Comparison of ENCODE assay signal across 19 cellular contexts in genomic region chr7:142507799-142508198, GRCh38.
DNase-seq lines count a peak whose midpoint lies in the region; ATAC-seq lines count a peak whose summit lies in the region.
"Had no signal": no experiment of that assay in that cellular context is flagged by ENCODE, and none has a peak within 500 bp of the region (broad histone marks: within the 10 kb centered on the region; RNA-seq: fewer than 3 reads in every experiment).

No MANE protein-coding gene starts in this region.

- H3K27me3 Mint-ChIP-seq in CD4-positive, alpha-beta memory T cell: no peaks in the 10 kb centered on the region
- H3K27me3 Mint-ChIP-seq in activated CD8-positive, alpha-beta T cell treated with anti-CD3 and anti-CD28 coated beads, Interleukin-2, amount 10 ng/mL, durations not matched to agents 7 days and 5 days (ENCODE audit: low read depth): peaks cover 8% of the 10 kb centered on the region
- peaks cover 28% of the 10 kb centered on the region for H3K27me3 Mint-ChIP-seq in stimulated activated memory B cell treated with anti-CD40 and anti-IgM and Interleukin-4, amounts not matched to agents 10 μg/mL and 1 μg/mL and 100 μg/mL, for 72 hours

- H3K4me3 Mint-ChIP-seq in CD4-positive, alpha-beta memory T cell: peak overlapping the region in 2 of 8 donors; percentile 51 to 59
- no peak overlapping the region for H3K4me3 Mint-ChIP-seq in activated CD8-positive, alpha-beta T cell treated with anti-CD3 and anti-CD28 coated beads, Interleukin-2, amount 10 ng/mL, durations not matched to agents 7 days and 5 days
- no peak overlapping the region for H3K4me3 Mint-ChIP-seq in stimulated activated memory B cell treated with anti-CD40 and anti-IgM and Interleukin-4, amounts not matched to agents 10 μg/mL and 1 μg/mL and 100 μg/mL, for 72 hours
- H3K4me3 Mint-ChIP-seq: effector memory CD8-positive, alpha-beta T cell; natural killer cell treated with Interleukin-12 subunit alpha and Interleukin-12 subunit beta and Interleukin-15 and Interleukin-18, amount 100 ng/mL, for 72 hours had no signal

- peaks cover 24% of the 10 kb centered on the region for H3K4me1 ChIP-seq in BLaER1
- H3K4me1 ChIP-seq in CD4-positive, alpha-beta memory T cell (ENCODE audit: insufficient read depth, low read length): peaks cover 31% of the 10 kb centered on the region
- H3K4me1 ChIP-seq in mucosa of rectum (ENCODE audit: control insufficient read depth in 2 of 2, insufficient read depth in 2 of 2, low read length in 2 of 2): peaks cover 19 to 27% of the 10 kb centered on the region in 2 donors
- H3K4me1 ChIP-seq: esophagus squamous epithelium, tibial nerve had no signal

- H3K27me3 ChIP-seq in BLaER1: no peaks in the 10 kb centered on the region
- no peaks in the 10 kb centered on the region for H3K27me3 ChIP-seq in CD4-positive, alpha-beta memory T cell (ENCODE audit: insufficient read depth, low read length)
- no peaks in the 10 kb centered on the region for H3K27me3 ChIP-seq in mucosa of rectum (ENCODE audit: control insufficient read depth in 2 of 2, insufficient read depth in 2 of 2, low read length in 2 of 2)
- H3K27me3 ChIP-seq: tibial nerve had no signal

- no peak overlapping the region for H3K27ac ChIP-seq in BLaER1
- no peak overlapping the region for H3K27ac ChIP-seq in CD4-positive, alpha-beta memory T cell (ENCODE audit: low read depth, low read length)
- H3K27ac ChIP-seq in mucosa of rectum (ENCODE audit: low read depth in 2 of 2, low read length in 2 of 2): peak overlapping the region; percentile 96
- H3K27ac ChIP-seq: esophagus squamous epithelium, tibial nerve had no signal

- ATAC-seq in activated CD8-positive, alpha-beta T cell treated with anti-CD3 and anti-CD28 coated beads, Interleukin-2, amount 10 ng/mL, durations not matched to agents 7 days and 5 days: peak; percentile 15
- no peak for ATAC-seq in HG02840 (IDR thresholded peaks at IDR 0.05; ENCODE audit: low FRiP score, unreplicated experiment)
- ATAC-seq in HG03469 (IDR thresholded peaks at IDR 0.05; ENCODE audit: unreplicated experiment): no peak
- ATAC-seq in stimulated activated memory B cell treated with anti-CD40 and anti-IgM and Interleukin-4, amounts not matched to agents 10 μg/mL and 1 μg/mL and 100 μg/mL, for 72 hours: no peak
- ATAC-seq: effector memory CD8-positive, alpha-beta T cell; HepG2; sciatic nerve had no signal

- DNase-seq in CD4-positive, alpha-beta memory T cell: no peak
- no peak for DNase-seq in activated CD8-positive, alpha-beta T cell treated with anti-CD3 and anti-CD28 coated beads, Interleukin-2, amount 10 ng/mL, durations not matched to agents 7 days and 5 days
- DNase-seq in DMS53 treated with DMSO at 0.1 percent for 48 hours (lab: John Stamatoyannopoulos, UW; ENCODE audit: unreplicated experiment): no peak
- DNase-seq: activated CD4-positive, alpha-beta T cell treated with anti-CD3 and anti-CD28 coated beads for 1 hour; activated effector memory CD4-positive, alpha-beta T cell treated with anti-CD3 and anti-CD28 coated beads, Interleukin-2, amount 50 U/mL, for 16 hours; effector memory CD8-positive, alpha-beta T cell; esophagus squamous epithelium; mesenchymal stem cell; NCI-H1417 treated with DMSO at 0.1 percent for 48 hours; NCI-H526 had no signal

- H3K9me3 ChIP-seq in BLaER1: no peaks in the 10 kb centered on the region
- no peaks in the 10 kb centered on the region for H3K9me3 ChIP-seq in CD4-positive, alpha-beta memory T cell (ENCODE audit: control insufficient read depth in 1 of 2, low read length in 2 of 2)
- H3K9me3 ChIP-seq in mucosa of rectum (ENCODE audit: control insufficient read depth in 2 of 2, low read length in 2 of 2): no peaks in the 10 kb centered on the region
- H3K9me3 ChIP-seq: esophagus squamous epithelium, tibial nerve had no signal

- peak overlapping the region; percentile 43 for H3K4me2 ChIP-seq in BLaER1

- H3K9ac ChIP-seq in BLaER1 (no peak overlapping the region), mucosa of rectum (ENCODE audit: low read depth in 1 of 2, low read length in 2 of 2) (peak overlapping the region; percentile 20 to 60)

- H3K36me3 Mint-ChIP-seq in CD4-positive, alpha-beta memory T cell: no peaks in the 10 kb centered on the region
- H3K36me3 Mint-ChIP-seq in activated CD8-positive, alpha-beta T cell treated with anti-CD3 and anti-CD28 coated beads, Interleukin-2, amount 10 ng/mL, durations not matched to agents 7 days and 5 days (ENCODE audit: low read depth): no peaks in the 10 kb centered on the region
- no peaks in the 10 kb centered on the region for H3K36me3 Mint-ChIP-seq in stimulated activated memory B cell treated with anti-CD40 and anti-IgM and Interleukin-4, amounts not matched to agents 10 μg/mL and 1 μg/mL and 100 μg/mL, for 72 hours
- H3K36me3 Mint-ChIP-seq: natural killer cell treated with Interleukin-12 subunit alpha and Interleukin-12 subunit beta and Interleukin-15 and Interleukin-18, amount 100 ng/mL, for 72 hours had no signal

- no peak overlapping the region for H3K4me3 ChIP-seq in BLaER1
- no peak overlapping the region for H3K4me3 ChIP-seq in CD4-positive, alpha-beta memory T cell (ENCODE audit: low read length in 2 of 2)
- H3K4me3 ChIP-seq in mucosa of rectum (ENCODE audit: low read length in 2 of 2): peak overlapping the region; percentile 17 to 43
- H3K4me3 ChIP-seq: esophagus squamous epithelium, tibial nerve had no signal

- CTCF ChIA-PET in CD4-positive, alpha-beta memory T cell (lab: Charles Lee; ENCODE audit: partially characterized antibody): interaction anchor here (0.7 to 1.1 kb wide), 4 partner anchors 10 to 16 kb away, joined by 3 to 4 read pairs (median 4); no protein-coding TSS in a partner anchor
- CTCF ChIA-PET in activated CD8-positive, alpha-beta T cell treated with anti-CD3 and anti-CD28 coated beads, Interleukin-2, amount 10 ng/mL, durations not matched to agents 7 days and 5 days (lab: Charles Lee): interaction anchor here (0.9 to 1.4 kb wide), 5 partner anchors 8 to 28 kb away, joined by 3 to 4 read pairs (median 3); no protein-coding TSS in a partner anchor

- H4K20me1 ChIP-seq in BLaER1: no peaks in the 10 kb centered on the region

- H3K9me3 Mint-ChIP-seq in CD4-positive, alpha-beta memory T cell: no peaks in the 10 kb centered on the region
- no peaks in the 10 kb centered on the region for H3K9me3 Mint-ChIP-seq in activated CD8-positive, alpha-beta T cell treated with anti-CD3 and anti-CD28 coated beads, Interleukin-2, amount 10 ng/mL, durations not matched to agents 7 days and 5 days (ENCODE audit: insufficient read depth)
- H3K9me3 Mint-ChIP-seq in stimulated activated memory B cell treated with anti-CD40 and anti-IgM and Interleukin-4, amounts not matched to agents 10 μg/mL and 1 μg/mL and 100 μg/mL, for 72 hours: no peaks in the 10 kb centered on the region
- H3K9me3 Mint-ChIP-seq: effector memory CD8-positive, alpha-beta T cell; natural killer cell treated with Interleukin-12 subunit alpha and Interleukin-12 subunit beta and Interleukin-15 and Interleukin-18, amount 100 ng/mL, for 72 hours had no signal

- H3K4me1 Mint-ChIP-seq in CD4-positive, alpha-beta memory T cell: peaks cover 10 to 42% (median 27%) of the 10 kb centered on the region in 4 donors
- peaks cover 30% of the 10 kb centered on the region for H3K4me1 Mint-ChIP-seq in activated CD8-positive, alpha-beta T cell treated with anti-CD3 and anti-CD28 coated beads, Interleukin-2, amount 10 ng/mL, durations not matched to agents 7 days and 5 days (ENCODE audit: low read depth)
- no peaks in the 10 kb centered on the region for H3K4me1 Mint-ChIP-seq in stimulated activated memory B cell treated with anti-CD40 and anti-IgM and Interleukin-4, amounts not matched to agents 10 μg/mL and 1 μg/mL and 100 μg/mL, for 72 hours

- intact Hi-C loops in CD4-positive, alpha-beta memory T cell (cut with micrococcal nuclease): loop anchor here (1.0 kb wide), 1 partner anchor 7 kb away; no protein-coding TSS in a partner anchor

- peak overlapping the region; percentile 50 to 94 (median 79) for H3K27ac Mint-ChIP-seq in CD4-positive, alpha-beta memory T cell
- peak overlapping the region; percentile 68 for H3K27ac Mint-ChIP-seq in activated CD8-positive, alpha-beta T cell treated with anti-CD3 and anti-CD28 coated beads, Interleukin-2, amount 10 ng/mL, durations not matched to agents 7 days and 5 days
- no peak overlapping the region for H3K27ac Mint-ChIP-seq in stimulated activated memory B cell treated with anti-CD40 and anti-IgM and Interleukin-4, amounts not matched to agents 10 μg/mL and 1 μg/mL and 100 μg/mL, for 72 hours
- H3K27ac Mint-ChIP-seq: effector memory CD8-positive, alpha-beta T cell; natural killer cell treated with Interleukin-12 subunit alpha and Interleukin-12 subunit beta and Interleukin-15 and Interleukin-18, amount 100 ng/mL, for 72 hours had no signal

- POLR2A ChIA-PET in CD4-positive, alpha-beta memory T cell (lab: Charles Lee; ENCODE audit: partially characterized antibody): interaction anchor here (0.9 to 1.8 kb wide), 3 partner anchors 11 to 301 kb away, joined by 3 to 6 read pairs (median 3); no protein-coding TSS in a partner anchor
- POLR2A ChIA-PET in activated CD8-positive, alpha-beta T cell treated with anti-CD3 and anti-CD28 coated beads, Interleukin-2, amount 10 ng/mL, durations not matched to agents 7 days and 5 days (lab: Charles Lee): interaction anchor here (0.7 kb wide), 1 partner anchor 917 kb away, joined by 3 read pairs; no protein-coding TSS in a partner anchor

- H3K36me3 ChIP-seq in BLaER1: no peaks in the 10 kb centered on the region
- no peaks in the 10 kb centered on the region for H3K36me3 ChIP-seq in CD4-positive, alpha-beta memory T cell (ENCODE audit: insufficient read depth, low read length)
- H3K36me3 ChIP-seq in mucosa of rectum (ENCODE audit: control insufficient read depth in 2 of 2, insufficient read depth in 2 of 2, low read length in 2 of 2): no peaks in the 10 kb centered on the region
- H3K36me3 ChIP-seq: esophagus squamous epithelium, tibial nerve had no signal

Comparison
In these comparisons a context has a peak if more than half of its experiments do, and no peak if none do; other contexts are left out.
1. H3K27ac ChIP-seq: peak in mucosa of rectum (2 of 2); none in BLaER1 (single experiment) and CD4-positive, alpha-beta memory T cell (single experiment).
2. H3K4me3 ChIP-seq: peak in mucosa of rectum (2 of 2); none in BLaER1 (single experiment) and CD4-positive, alpha-beta memory T cell (0 of 2).